Comparison of ENCODE assay signal across 8 cellular contexts in genomic region chr10:93376372-93377296, GRCh38.
DNase-seq lines count a peak whose midpoint lies in the region; ATAC-seq, FAIRE-seq and TF ChIP-seq lines count a peak whose summit lies in the region.

No MANE protein-coding gene starts in this region.

- H2AFZ ChIP-seq in Karpas-422 (ENCODE audit: low read length) (no peak overlapping the region), GM12878 (ENCODE audit: control insufficient read depth, low read depth, low read length) (no peak overlapping the region), hepatocyte (peak overlapping the region; percentile 47)

- H3K4me2 ChIP-seq in Karpas-422 (ENCODE audit: low read depth, low read length, poor library complexity, severe bottlenecking) (peak overlapping the region; percentile 45), GM12878 (ENCODE audit: control insufficient read depth, insufficient read depth) (no peak overlapping the region), hepatocyte (peak overlapping the region; percentile 64)

- H3K79me2 ChIP-seq in Karpas-422 (ENCODE audit: low read length) = no peaks in the 10 kb centered on the region
- H3K79me2 ChIP-seq in GM12878 (ENCODE audit: control insufficient read depth, insufficient read depth, low read length) = no peaks in the 10 kb centered on the region
- H3K79me2 ChIP-seq in hepatocyte = no peaks in the 10 kb centered on the region

- CTCF ChIA-PET in GM12878 (lab: Yijun Ruan, JAX) = interaction anchor here (0.6 to 8.4 kb wide), 49 partner anchors 8 to 544 kb away, joined by 3 to 283 read pairs (median 4); partner anchors contain the start of gene MYOF

- TF ChIP-seq RAD21 in GM12878 (IDR thresholded peaks at IDR 0.05; ENCODE audit: insufficient read depth, low read depth, low read length) = peak; percentile 99

- WGBS in GM12878 (ENCODE audit: insufficient coverage, insufficient replicate concordance, low lambda C conversion rate, missing lambda C conversion rate) = 27% methylated on average over 10 of the region's 10 CpGs
- WGBS in hepatocyte (ENCODE audit: low lambda C conversion rate, missing lambda C conversion rate) = 37% methylated on average over 10 of the region's 10 CpGs

- H3K4me3 ChIP-seq in Karpas-422 (ENCODE audit: low read length) (no peak overlapping the region), RWPE2 (ENCODE audit: severe bottlenecking) (no peak overlapping the region), GM12878 (no peak overlapping the region), hepatocyte (no peak overlapping the region), rectal smooth muscle tissue (ENCODE audit: low read length) (peak overlapping the region; percentile 11)

- peaks cover 38% of the 10 kb centered on the region for H3K4me1 ChIP-seq in Karpas-422 (ENCODE audit: low read length)
- peaks cover 44% of the 10 kb centered on the region for H3K4me1 ChIP-seq in RWPE2 (ENCODE audit: insufficient read depth, poor library complexity, severe bottlenecking)
- H3K4me1 ChIP-seq in GM12878 (ENCODE audit: control insufficient read depth, insufficient read depth, low read length) = no peaks in the 10 kb centered on the region
- peaks cover 12% of the 10 kb centered on the region for H3K4me1 ChIP-seq in hepatocyte (ENCODE audit: insufficient read depth)
- peaks cover 17% of the 10 kb centered on the region for H3K4me1 ChIP-seq in rectal smooth muscle tissue (ENCODE audit: control insufficient read depth, insufficient read depth, low read length)

- H3K36me3 ChIP-seq in Karpas-422 (ENCODE audit: insufficient read depth, low read length) = no peaks in the 10 kb centered on the region
- H3K36me3 ChIP-seq in RWPE2 (ENCODE audit: low read depth) = peaks cover 97% of the 10 kb centered on the region
- H3K36me3 ChIP-seq in GM12878 (ENCODE audit: control insufficient read depth in 2 of 2, insufficient read depth in 2 of 2, low read length in 1 of 2) = no peaks in the 10 kb centered on the region
- H3K36me3 ChIP-seq in hepatocyte (replicated peaks; ENCODE audit: insufficient read depth, low read depth) = no peaks in the 10 kb centered on the region
- peaks cover 23% of the 10 kb centered on the region for H3K36me3 ChIP-seq in rectal smooth muscle tissue (ENCODE audit: control insufficient read depth, insufficient read depth, low read length)

- TF ChIP-seq EP300 in GM12878 (IDR thresholded peaks at IDR 0.05; ENCODE audit: borderline replicate concordance in 1 of 2, control insufficient read depth in 1 of 2, low read depth in 2 of 2, low read length in 2 of 2) = no peak

- H3K27me3 ChIP-seq in Karpas-422 (ENCODE audit: low read length) (no peaks in the 10 kb centered on the region), RWPE2 (ENCODE audit: insufficient read depth, poor library complexity, severe bottlenecking) (no peaks in the 10 kb centered on the region), GM12878 (replicated peaks in 1 of 2; ENCODE audit: control insufficient read depth in 2 of 2, insufficient read depth in 2 of 2, low read length in 1 of 2) (peaks cover 0 to 2% of the 10 kb centered on the region in 2 experiments; a peak in 1 of 4 replicates), hepatocyte (no peaks in the 10 kb centered on the region), rectal smooth muscle tissue (ENCODE audit: control insufficient read depth, insufficient read depth, low read length) (no peaks in the 10 kb centered on the region)

- in situ Hi-C loops in GM12878 (cut with MboI) = loop anchor here (5.0 kb wide), 1 partner anchor 106 kb away; the partner anchor contains the start of gene MYOF

- no peaks in the 10 kb centered on the region for H4K20me1 ChIP-seq in Karpas-422 (ENCODE audit: insufficient read depth, low read depth, low read length)
- no peaks in the 10 kb centered on the region for H4K20me1 ChIP-seq in GM12878 (ENCODE audit: control insufficient read depth, insufficient read depth)
- no peaks in the 10 kb centered on the region for H4K20me1 ChIP-seq in hepatocyte (ENCODE audit: insufficient read depth, poor library complexity, severe bottlenecking)

- H3K27ac ChIP-seq in Karpas-422 (ENCODE audit: low read length) = peak overlapping the region; percentile 88
- peak overlapping the region; percentile 98 for H3K27ac ChIP-seq in RWPE2 (ENCODE audit: poor library complexity, severe bottlenecking)
- no peak overlapping the region for H3K27ac ChIP-seq in GM12878 (ENCODE audit: control insufficient read depth, insufficient read depth)
- H3K27ac ChIP-seq in hepatocyte = peak overlapping the region; percentile 88
- H3K27ac ChIP-seq in rectal smooth muscle tissue (ENCODE audit: low read depth, low read length) = peak overlapping the region; percentile 81

- H3K9me2 ChIP-seq in Karpas-422 (replicated peaks; ENCODE audit: insufficient read depth, low read length) = no peaks in the 10 kb centered on the region
- no peaks in the 10 kb centered on the region for H3K9me2 ChIP-seq in hepatocyte (replicated peaks; ENCODE audit: insufficient read depth)

- H3K9ac ChIP-seq in Karpas-422 (ENCODE audit: low read length) = peak overlapping the region; percentile 43
- H3K9ac ChIP-seq in GM12878 (ENCODE audit: control insufficient read depth, insufficient read depth, low read length) = no peak overlapping the region
- no peak overlapping the region for H3K9ac ChIP-seq in rectal smooth muscle tissue (ENCODE audit: low read length)

- no TSS peak for BruUV-seq in GM12878 (replicated peaks; lab: Mats Ljungman, UMichigan)

- ATAC-seq in RWPE2 (ENCODE audit: low read depth) (peak; percentile 89), GM12878 (peak; percentile 93)

- TF ChIP-seq CTCF in AG09319 (IDR thresholded peaks at IDR 0.05; ENCODE audit: low read depth, low read length) (peak; percentile 92), RWPE2 (IDR thresholded peaks at IDR 0.05; ENCODE audit: poor library complexity, severe bottlenecking) (peak; percentile 96), GM12878 (IDR thresholded peaks at IDR 0.05 in 2 of 3, conservative IDR thresholded peaks at IDR 0.05 in 1 of 3; ENCODE audit: control insufficient read depth in 2 of 3, extremely low read depth in 1 of 3, insufficient read depth in 1 of 3, low read depth in 3 of 3, low read length in 3 of 3) (peak; percentile 87 to 93 (median 92); a peak in 5 of 6 replicates), hepatocyte (IDR thresholded peaks at IDR 0.05; ENCODE audit: poor library complexity) (peak; percentile 97)

- POLR2A ChIA-PET in GM12878 (lab: Charles Lee) = interaction anchor here (0.6 to 1.2 kb wide), 2 partner anchors 106 to 137 kb away, joined by 3 read pairs; no protein-coding TSS in a partner anchor

- SMC1A ChIA-PET in GM12878 (lab: Charles Lee; ENCODE audit: uncharacterized antibody, unreplicated experiment) = interaction anchor here (0.6 to 9.8 kb wide), 32 partner anchors 9 to 1061 kb away, joined by 3 to 157 read pairs (median 5); partner anchors contain the start of genes CEP55 and MYOF

- FAIRE-seq in GM12891 (lab: Jason Lieb, UNC) (peak; percentile 81), GM12878 (lab: Jason Lieb, UNC) (peak; percentile 87)

- TF ChIP-seq POLR2A in GM12891 (IDR thresholded peaks at IDR 0.05; ENCODE audit: low read depth, low read length) (no peak), GM12878 (IDR thresholded peaks at IDR 0.05; ENCODE audit: low read depth, low read length) (no peak)

- no peaks in the 10 kb centered on the region for H3K9me3 ChIP-seq in Karpas-422 (ENCODE audit: low read length)
- H3K9me3 ChIP-seq in RWPE2 (ENCODE audit: severe bottlenecking) = no peaks in the 10 kb centered on the region
- no peaks in the 10 kb centered on the region for H3K9me3 ChIP-seq in GM12878 (replicated peaks; ENCODE audit: control insufficient read depth, insufficient read depth, low read length)
- no peaks in the 10 kb centered on the region for H3K9me3 ChIP-seq in hepatocyte (ENCODE audit: low read depth)

- intact Hi-C loops in GM12878 (cut with micrococcal nuclease; ENCODE audit: unreplicated experiment) = loop anchor here (1.0 to 10.0 kb wide), 3 partner anchors 106 to 308 kb away; partner anchors contain the start of gene MYOF

- RAD21 ChIA-PET in GM12878 (lab: Charles Lee; ENCODE audit: unreplicated experiment) = interaction anchor here (0.6 to 7.5 kb wide), 18 partner anchors 14 to 567 kb away, joined by 3 to 144 read pairs (median 4); partner anchors contain the start of genes CEP55 and MYOF

- DNase-seq in AG09319 (ENCODE audit: extremely low read depth, low read depth) = peak; percentile 72
- peak; percentile 14 for DNase-seq in GM12891 (ENCODE audit: insufficient read length, low spot score)
- peak; percentile 85 for DNase-seq in Karpas-422
- peak; percentile 80 for DNase-seq in RWPE2 (ENCODE audit: low spot score)
- peak; percentile 31 for DNase-seq in GM12878 (ENCODE audit: low read depth, low spot score)
- peak; percentile 87 for DNase-seq in hepatocyte (ENCODE audit: low spot score)
- no peak for DNase-seq in cortex of kidney (lab: John Stamatoyannopoulos, UW)

TF ChIP-seq in GM12891, 5 proteins besides CTCF, POLR2A, EP300 and RAD21:
- peak; percentile 45; the same call in 1 of the 2 replicates for TF ChIP-seq POU2F2 (IDR thresholded peaks at IDR 0.05; ENCODE audit: low read depth, low read length)
- no peak for TF ChIP-seq PAX5 (IDR thresholded peaks at IDR 0.05; ENCODE audit: insufficient read depth, low read length, severe bottlenecking)

TF ChIP-seq in GM12878, 131 proteins besides CTCF, POLR2A, EP300 and RAD21 (continues in another document):
- no peak for TF ChIP-seq CBX3 (IDR thresholded peaks at IDR 0.05; ENCODE audit: borderline replicate concordance, low read depth)
- TF ChIP-seq RUNX3 (IDR thresholded peaks at IDR 0.05; ENCODE audit: low read length) = peak; percentile 52; the same call in 1 of the 2 replicates
- no peak for TF ChIP-seq IKZF2 (IDR thresholded peaks at IDR 0.05)
- no peak for TF ChIP-seq SREBF2 (IDR thresholded peaks at IDR 0.05; ENCODE audit: low read length)
- TF ChIP-seq SMC3 (IDR thresholded peaks at IDR 0.05; ENCODE audit: borderline replicate concordance, low read length) = peak; percentile 100
- TF ChIP-seq NKRF (conservative IDR thresholded peaks at IDR 0.05) = no peak
- TF ChIP-seq FOXM1 (IDR thresholded peaks at IDR 0.05; ENCODE audit: low read depth, low read length) = no peak
- peak; percentile 42; the same call in 1 of the 2 replicates for TF ChIP-seq SMARCA5 (IDR thresholded peaks at IDR 0.05)
